7 cellular contexts compared by ENCODE assay signal in the genomic region with DNA sequence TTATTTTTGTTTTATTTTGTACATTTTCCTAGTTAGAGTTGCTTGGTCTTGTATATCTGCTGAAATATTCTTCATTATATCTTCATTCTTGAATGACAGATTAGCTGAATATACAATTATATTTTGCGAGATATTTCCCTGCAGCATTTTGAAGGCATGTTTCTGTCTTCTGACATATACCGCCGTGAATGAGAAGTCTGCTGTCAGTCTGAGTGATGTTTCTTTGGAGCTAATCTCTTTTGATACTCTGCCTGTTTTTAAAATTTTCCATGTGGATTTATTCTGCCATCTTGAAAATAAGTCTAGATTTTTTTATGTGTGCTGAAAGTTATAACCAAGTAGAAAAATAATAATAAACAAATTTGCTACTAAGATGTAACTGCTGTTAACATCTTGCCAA.
"Had no signal": no experiment of that assay in that cellular context is flagged by ENCODE, and none has a peak within 500 bp of the region (broad histone marks: within the 10 kb centered on the region; RNA-seq: fewer than 3 reads in every experiment).

No MANE protein-coding gene starts in this region.

- ATAC-seq: HepG2, K562 had no signal

- H3K4me3 ChIP-seq: K562 had no signal

- FAIRE-seq: HepG2, HTR-8/SVneo, K562 had no signal

- H3K27ac ChIP-seq: HL-60 had no signal

- DNase-seq: IMR-90, KBM-7, KG1 had no signal
